29 cellular contexts compared by ENCODE assay signal in the genomic region with DNA sequence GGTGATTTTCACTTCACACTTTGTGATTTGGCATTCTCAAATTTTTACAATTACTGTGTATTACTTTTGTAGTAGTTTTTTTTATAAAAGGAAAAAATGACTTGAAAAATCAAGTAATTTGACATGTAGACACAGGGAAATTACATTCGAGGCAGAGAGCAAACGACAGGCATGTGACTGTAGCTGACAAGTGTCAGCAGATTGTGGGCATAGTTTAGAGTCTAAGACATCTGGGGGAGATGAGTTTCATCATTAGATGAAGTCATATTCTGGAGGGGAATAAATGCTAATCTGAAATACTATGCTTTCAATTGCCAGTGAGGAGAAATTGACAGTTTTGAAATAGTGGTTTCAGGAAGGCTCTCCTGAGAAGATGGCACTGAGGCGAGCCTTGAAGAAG.
"Had no signal": no experiment of that assay in that cellular context is flagged by ENCODE, and none has a peak within 500 bp of the region (broad histone marks: within the 10 kb centered on the region; RNA-seq: fewer than 3 reads in every experiment).

No MANE protein-coding gene starts in this region.

- H3K4me1 ChIP-seq: ascending aorta, breast epithelium, foreskin keratinocyte, heart right ventricle had no signal

- H3K27ac ChIP-seq: ascending aorta, breast epithelium, cardiac muscle cell, coronary artery, dorsolateral prefrontal cortex, foreskin keratinocyte, gastroesophageal sphincter, heart right ventricle, WERI-Rb-1 had no signal

- H3K4me3 ChIP-seq: ascending aorta, breast epithelium, cardiac muscle cell, coronary artery, dorsolateral prefrontal cortex, gastroesophageal sphincter, heart right ventricle had no signal

- H3K36me3 ChIP-seq: breast epithelium, cardiac muscle cell, gastroesophageal sphincter, WERI-Rb-1 had no signal

- H3K9me3 ChIP-seq: ascending aorta, breast epithelium, gastroesophageal sphincter, heart right ventricle had no signal

- DNase-seq: activated B cell treated with CpG ODN at 0.5 μM for 24 hours; activated CD4-positive, alpha-beta T cell treated with anti-CD3 and anti-CD28 coated beads for 48 hours; activated CD4-positive, alpha-beta T cell treated with anti-CD3 and anti-CD28 coated beads, Interleukin-2, amount 50 U/mL, for 1 hour; activated CD4-positive, alpha-beta T cell treated with anti-CD3 and anti-CD28 coated beads, Interleukin-2, amount 50 U/mL, for 48 hours; activated CD8-positive, alpha-beta memory T cell treated with anti-CD3 and anti-CD28 coated beads for 24 hours; activated CD8-positive, alpha-beta T cell treated with anti-CD3 and anti-CD28 coated beads for 36 hours; activated effector memory CD4-positive, alpha-beta T cell treated with Interleukin-2 at 50 U/mL for 16 hours; activated gamma-delta T cell treated with Interleukin-2 at 50 U/mL for 16 hours; activated naive CD4-positive, alpha-beta T cell treated with anti-CD3 and anti-CD28 coated beads, Interleukin-2, amount 10 ng/mL, durations not matched to agents 7 days and 5 days; activated naive CD8-positive, alpha-beta T cell treated with anti-CD3 and anti-CD28 coated beads, Interleukin-2, amount 10 ng/mL, durations not matched to agents 7 days and 5 days; activated T-cell treated with anti-CD3 and anti-CD28 coated beads, Interleukin-2, amount 50 U/mL, for 48 hours; central memory CD4-positive, alpha-beta T cell; dorsolateral prefrontal cortex; effector memory CD4-positive, alpha-beta T cell; endodermal cell; foreskin keratinocyte; heart right ventricle; SW 1271; T-cell; T1000; WERI-Rb-1 had no signal

- H3K27me3 ChIP-seq: ascending aorta, breast epithelium, cardiac muscle cell, dorsolateral prefrontal cortex, foreskin keratinocyte, gastroesophageal sphincter, heart right ventricle had no signal

- ATAC-seq: activated CD4-positive, CD25-positive, alpha-beta regulatory T cell treated with anti-CD3 and anti-CD28 coated beads, Interleukin-2, amount 50 U/mL, for 24 hours; activated CD8-positive, alpha-beta T cell treated with anti-CD3 and anti-CD28 coated beads for 36 hours; activated naive CD4-positive, alpha-beta T cell treated with anti-CD3 and anti-CD28 coated beads, Interleukin-2, amount 50 U/mL, for 72 hours; esophagus mucosa; foreskin keratinocyte; gastroesophageal sphincter; heart right ventricle; T-cell had no signal
